In the genomic region with DNA sequence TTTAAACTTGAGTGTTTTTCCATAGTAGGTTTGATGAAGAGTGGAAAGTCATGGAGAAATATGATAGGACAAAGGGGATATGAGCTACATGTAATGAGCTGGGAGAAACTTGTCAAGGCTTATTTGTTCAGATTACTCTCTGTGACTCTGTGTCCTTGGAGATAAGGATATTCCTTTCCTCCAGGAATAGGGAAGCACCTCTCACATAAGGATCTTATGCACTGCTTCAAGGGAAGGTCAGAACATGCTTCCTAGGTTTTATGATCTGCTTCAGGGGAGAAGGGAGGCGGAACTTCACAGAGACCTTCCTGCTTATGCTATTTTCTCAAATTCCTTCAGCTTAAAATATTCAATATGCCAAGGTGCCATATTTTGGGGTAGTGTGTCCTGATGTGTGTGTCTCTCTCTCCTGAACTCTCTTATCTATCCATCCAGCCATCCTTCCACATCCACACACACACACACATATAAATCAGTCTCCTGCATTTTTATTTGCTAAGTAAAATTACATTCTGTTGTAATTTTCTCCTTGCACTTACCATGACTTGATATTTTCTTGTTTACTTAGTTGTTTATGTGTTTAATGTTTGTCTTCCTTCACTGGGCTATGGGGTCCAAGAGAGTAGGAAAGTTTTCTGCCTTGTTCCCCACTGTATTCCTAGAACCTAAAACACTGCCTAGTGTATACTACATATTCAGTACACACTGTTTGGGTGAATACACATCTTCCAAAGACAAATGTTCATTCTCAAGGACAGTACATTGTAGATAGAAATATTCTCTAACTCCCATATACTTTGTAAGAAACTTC, we compare ENCODE assay signal across 29 cellular contexts. TPM values are rescaled to one million over a fixed set of nuclear protein-coding genes. Genes with fewer than 3 reads are reported as not detected.
A peak's percentile ranks its signal among the peaks of the same experiment; 100 is the strongest.
DNase-seq lines count a peak whose midpoint lies in the region; ATAC-seq, FAIRE-seq and TF ChIP-seq lines count a peak whose summit lies in the region.
"Had no signal": no experiment of that assay in that cellular context is flagged by ENCODE, and none has a peak within 500 bp of the region (broad histone marks: within the 10 kb centered on the region; RNA-seq: fewer than 3 reads in every experiment).

No MANE protein-coding gene starts in this region.

- dilution Hi-C loops in endothelial cell of umbilical vein (cut with MboI; ENCODE audit: extremely low pct_ligation_motif_present, low sequenced_read_pairs): no loop called here

- peak overlapping the region in 5 of 7 donors; percentile 2 to 67 (median 17) for H3K27ac Mint-ChIP-seq in CD4-positive, alpha-beta memory T cell
- peak overlapping the region; percentile 98 for H3K27ac Mint-ChIP-seq in neural progenitor cell
- H3K27ac Mint-ChIP-seq in Caco-2 (ENCODE audit: unreplicated experiment): no peak overlapping the region
- H3K27ac Mint-ChIP-seq in stimulated activated naive CD8-positive, alpha-beta T cell treated with anti-CD3 and anti-CD28 coated beads, Interleukin-15, amount 100 ng/mL, for 72 hours: peak overlapping the region in 1 of 2 donors; percentile 20
- H3K27ac Mint-ChIP-seq: activated CD8-positive, alpha-beta T cell treated with anti-CD3 and anti-CD28 coated beads, Interleukin-2, amount 10 ng/mL, durations not matched to agents 7 days and 5 days; T-cell had no signal

- no peak for FAIRE-seq in endothelial cell of umbilical vein (lab: Jason Lieb, UNC)
- FAIRE-seq: D721Med, GM12891, TTC549 had no signal

- TF ChIP-seq POLR2A in Peyer's patch (IDR thresholded peaks at IDR 0.05) (peak in 1 of 2 donors; percentile 29), endothelial cell of umbilical vein (IDR thresholded peaks at IDR 0.05; ENCODE audit: low read depth, low read length) (no peak), tibial nerve (IDR thresholded peaks at IDR 0.05) (no peak)

- TF ChIP-seq CTCF in Peyer's patch (IDR thresholded peaks at IDR 0.05) (no peak), endothelial cell of umbilical vein (IDR thresholded peaks at IDR 0.05; ENCODE audit: extremely low read depth in 1 of 2, insufficient read depth in 1 of 2, low read depth in 1 of 2, low read length in 2 of 2) (no peak), neural progenitor cell (IDR thresholded peaks at IDR 0.05) (no peak), Caco-2 (IDR thresholded peaks at IDR 0.05; ENCODE audit: insufficient read depth in 1 of 2, low read depth in 1 of 2, low read length in 1 of 2, severe bottlenecking in 1 of 2, unreplicated experiment in 1 of 2) (no peak), tibial nerve (IDR thresholded peaks at IDR 0.05) (no peak)

- peaks cover 17% of the 10 kb centered on the region for H3K4me1 ChIP-seq in CD4-positive, alpha-beta memory T cell (ENCODE audit: insufficient read depth, low read length)
- H3K4me1 ChIP-seq in Peyer's patch (peaks cover 0 to 49% (median 0%) of the 10 kb centered on the region in 4 donors), endothelial cell of umbilical vein (ENCODE audit: control insufficient read depth, extremely low read depth, insufficient read depth, low read length) (peaks cover 22% of the 10 kb centered on the region), neural progenitor cell (peaks cover 48% of the 10 kb centered on the region), Caco-2 (peaks cover 12% of the 10 kb centered on the region), tibial nerve (peaks cover 0 to 46% (median 14%) of the 10 kb centered on the region in 4 donors)

- no peak overlapping the region for H3K27ac ChIP-seq in CD4-positive, alpha-beta memory T cell (ENCODE audit: low read depth, low read length)
- peak overlapping the region in 3 of 4 donors; percentile 34 to 82 (median 77) for H3K27ac ChIP-seq in Peyer's patch
- no peak overlapping the region for H3K27ac ChIP-seq in endothelial cell of umbilical vein (ENCODE audit: insufficient read depth, low read depth, low read length)
- H3K27ac ChIP-seq in neural progenitor cell: peak overlapping the region; percentile 97
- peak overlapping the region in 1 of 4 donors; percentile 18 for H3K27ac ChIP-seq in tibial nerve
- H3K27ac ChIP-seq: foreskin keratinocyte, SJCRH30, thoracic aorta had no signal

- POLR2A ChIA-PET in CD4-positive, alpha-beta memory T cell (lab: Charles Lee; ENCODE audit: partially characterized antibody): no interaction called here
- POLR2A ChIA-PET in endothelial cell of umbilical vein (lab: Charles Lee) (no interaction called here), Caco-2 (lab: Charles Lee) (no interaction called here)

- no peak for DNase-seq in CD4-positive, alpha-beta memory T cell
- no peak for DNase-seq in Peyer's patch
- DNase-seq in endothelial cell of umbilical vein (ENCODE audit: low read depth, low spot score): peak; percentile 84
- no peak for DNase-seq in neural progenitor cell (ENCODE audit: low spot score)
- DNase-seq in Caco-2: no peak
- no peak for DNase-seq in tibial nerve (ENCODE audit: low spot score in 2 of 2)
- DNase-seq in stimulated activated naive CD8-positive, alpha-beta T cell treated with anti-CD3 and anti-CD28 coated beads, Interleukin-15, amount 100 ng/mL, for 72 hours: no peak
- DNase-seq: activated CD8-positive, alpha-beta T cell treated with anti-CD3 and anti-CD28 coated beads, Interleukin-2, amount 10 ng/mL, durations not matched to agents 7 days and 5 days; activated gamma-delta T cell; C1 segment of cervical spinal cord; effector CD8-positive, alpha-beta T cell; foreskin keratinocyte; immature natural killer cell; left ventricle myocardium inferior; MG63; midbrain; NCI-H1436; NCI-H2107; NCI-H446 treated with DMSO at 0.1 percent for 48 hours; SJCRH30; stimulated activated CD4-positive, alpha-beta T cell treated with anti-CD3 and anti-CD28 coated beads, Interleukin-4, amount 100 ng/mL, for 1 hour; stimulated activated naive CD4-positive, alpha-beta T cell; T-cell had no signal

- no peaks in the 10 kb centered on the region for H3K27me3 ChIP-seq in CD4-positive, alpha-beta memory T cell (ENCODE audit: insufficient read depth, low read length)
- H3K27me3 ChIP-seq in Peyer's patch: no peaks in the 10 kb centered on the region
- no peaks in the 10 kb centered on the region for H3K27me3 ChIP-seq in endothelial cell of umbilical vein (ENCODE audit: control insufficient read depth in 2 of 2, insufficient read depth in 2 of 2, low read length in 2 of 2)
- H3K27me3 ChIP-seq in neural progenitor cell: no peaks in the 10 kb centered on the region
- no peaks in the 10 kb centered on the region for H3K27me3 ChIP-seq in Caco-2 (replicated peaks; ENCODE audit: control insufficient read depth, insufficient read depth, low read length)
- H3K27me3 ChIP-seq in tibial nerve: no peaks in the 10 kb centered on the region
- H3K27me3 ChIP-seq: foreskin keratinocyte, MG63, SJCRH30 had no signal

- H4K20me1 ChIP-seq in endothelial cell of umbilical vein (replicated peaks; ENCODE audit: control insufficient read depth, extremely low read depth, insufficient read depth, low read length): no peaks in the 10 kb centered on the region
- H4K20me1 ChIP-seq in neural progenitor cell (ENCODE audit: low read depth): no peaks in the 10 kb centered on the region

- no peaks in the 10 kb centered on the region for H3K27me3 Mint-ChIP-seq in CD4-positive, alpha-beta memory T cell
- peaks cover 2% of the 10 kb centered on the region for H3K27me3 Mint-ChIP-seq in neural progenitor cell (ENCODE audit: insufficient read depth, low read depth)
- no peaks in the 10 kb centered on the region for H3K27me3 Mint-ChIP-seq in Caco-2 (ENCODE audit: insufficient read depth, unreplicated experiment)
- H3K27me3 Mint-ChIP-seq in stimulated activated naive CD8-positive, alpha-beta T cell treated with anti-CD3 and anti-CD28 coated beads, Interleukin-15, amount 100 ng/mL, for 72 hours: no peaks in the 10 kb centered on the region
- H3K27me3 Mint-ChIP-seq: T-cell had no signal

- no peaks in the 10 kb centered on the region for H3K9me3 ChIP-seq in CD4-positive, alpha-beta memory T cell (ENCODE audit: control insufficient read depth in 1 of 2, low read length in 2 of 2)
- H3K9me3 ChIP-seq in Peyer's patch (no peaks in the 10 kb centered on the region), endothelial cell of umbilical vein (replicated peaks; ENCODE audit: control insufficient read depth, insufficient read depth, low read length) (no peaks in the 10 kb centered on the region), neural progenitor cell (ENCODE audit: low read depth) (no peaks in the 10 kb centered on the region), Caco-2 (no peaks in the 10 kb centered on the region), tibial nerve (no peaks in the 10 kb centered on the region)
- H3K9me3 ChIP-seq: left ventricle myocardium inferior, MG63, SJCRH30, thoracic aorta had no signal

- no peaks in the 10 kb centered on the region for H3K79me2 ChIP-seq in endothelial cell of umbilical vein (ENCODE audit: control insufficient read depth, insufficient read depth, low read length)
- H3K79me2 ChIP-seq in neural progenitor cell (ENCODE audit: low read depth): no peaks in the 10 kb centered on the region

- intact Hi-C loops in CD4-positive, alpha-beta memory T cell (cut with micrococcal nuclease): no loop called here
- intact Hi-C loops in endothelial cell of umbilical vein (cut with micrococcal nuclease) (no loop called here), Caco-2 (cut with micrococcal nuclease; ENCODE audit: unreplicated experiment) (loop anchor here (2.0 kb wide), 1 partner anchor 87 kb away; no protein-coding TSS in a partner anchor)

- H2AFZ ChIP-seq in endothelial cell of umbilical vein (ENCODE audit: low read depth, low read length): no peak overlapping the region
- H2AFZ ChIP-seq in neural progenitor cell (replicated peaks): peak overlapping the region; percentile 67

- H3K4me2 ChIP-seq in endothelial cell of umbilical vein (ENCODE audit: insufficient read depth, low read length): no peak overlapping the region
- H3K4me2 ChIP-seq in neural progenitor cell: peak overlapping the region; percentile 76

- H3K36me3 Mint-ChIP-seq in CD4-positive, alpha-beta memory T cell: no peaks in the 10 kb centered on the region
- peaks cover 2% of the 10 kb centered on the region for H3K36me3 Mint-ChIP-seq in neural progenitor cell
- H3K36me3 Mint-ChIP-seq in Caco-2 (ENCODE audit: insufficient read depth, unreplicated experiment): no peaks in the 10 kb centered on the region
- H3K36me3 Mint-ChIP-seq: immature natural killer cell, T-cell had no signal

- no peak overlapping the region for H3K4me3 Mint-ChIP-seq in CD4-positive, alpha-beta memory T cell
- H3K4me3 Mint-ChIP-seq in neural progenitor cell (peak overlapping the region; percentile 76), Caco-2 (ENCODE audit: unreplicated experiment) (no peak overlapping the region)
- H3K4me3 Mint-ChIP-seq in stimulated activated naive CD8-positive, alpha-beta T cell treated with anti-CD3 and anti-CD28 coated beads, Interleukin-15, amount 100 ng/mL, for 72 hours: no peak overlapping the region
- H3K4me3 Mint-ChIP-seq: activated CD8-positive, alpha-beta T cell treated with anti-CD3 and anti-CD28 coated beads, Interleukin-2, amount 10 ng/mL, durations not matched to agents 7 days and 5 days; immature natural killer cell; T-cell had no signal

- H3K4me3 ChIP-seq in CD4-positive, alpha-beta memory T cell (ENCODE audit: low read length in 2 of 2): no peak overlapping the region
- H3K4me3 ChIP-seq in Peyer's patch (no peak overlapping the region), endothelial cell of umbilical vein (replicated peaks in 1 of 3; ENCODE audit: insufficient read depth in 1 of 3, low read depth in 1 of 3, low read length in 3 of 3) (no peak overlapping the region), neural progenitor cell (no peak overlapping the region), Caco-2 (ENCODE audit: low read depth, low read length) (no peak overlapping the region), tibial nerve (no peak overlapping the region)
- H3K4me3 ChIP-seq: left ventricle myocardium inferior, MG63, SJCRH30, thoracic aorta had no signal

- peaks cover 9 to 19% (median 11%) of the 10 kb centered on the region in 4 donors for H3K4me1 Mint-ChIP-seq in CD4-positive, alpha-beta memory T cell
- H3K4me1 Mint-ChIP-seq in neural progenitor cell: peaks cover 52% of the 10 kb centered on the region
- H3K4me1 Mint-ChIP-seq in Caco-2 (ENCODE audit: low read depth, unreplicated experiment): peaks cover 20% of the 10 kb centered on the region
- H3K4me1 Mint-ChIP-seq in stimulated activated naive CD8-positive, alpha-beta T cell treated with anti-CD3 and anti-CD28 coated beads, Interleukin-15, amount 100 ng/mL, for 72 hours: peaks cover 25% of the 10 kb centered on the region

- TF ChIP-seq EP300 in tibial nerve (IDR thresholded peaks at IDR 0.05): no peak

- peaks cover 41% of the 10 kb centered on the region for H3F3A ChIP-seq in neural progenitor cell (ENCODE audit: low read depth)

- H3K9me1 ChIP-seq in endothelial cell of umbilical vein (replicated peaks; ENCODE audit: control insufficient read depth, extremely low read depth, insufficient read depth, low read length): no peaks in the 10 kb centered on the region

- H3K9me3 Mint-ChIP-seq in CD4-positive, alpha-beta memory T cell: no peaks in the 10 kb centered on the region
- peaks cover 8% of the 10 kb centered on the region for H3K9me3 Mint-ChIP-seq in neural progenitor cell
- no peaks in the 10 kb centered on the region for H3K9me3 Mint-ChIP-seq in Caco-2 (ENCODE audit: unreplicated experiment)
- H3K9me3 Mint-ChIP-seq in stimulated activated naive CD8-positive, alpha-beta T cell treated with anti-CD3 and anti-CD28 coated beads, Interleukin-15, amount 100 ng/mL, for 72 hours: no peaks in the 10 kb centered on the region
- H3K9me3 Mint-ChIP-seq: immature natural killer cell, T-cell had no signal

- BruUV-seq in endothelial cell of umbilical vein (replicated peaks; lab: Mats Ljungman, UMichigan) (no TSS peak), Caco-2 (replicated peaks; lab: Mats Ljungman, UMichigan) (no TSS peak)

- CTCF ChIA-PET in CD4-positive, alpha-beta memory T cell (lab: Charles Lee; ENCODE audit: partially characterized antibody): interaction anchor here (1.0 to 3.3 kb wide), 2 partner anchors 14 to 27 kb away, joined by 3 to 14 read pairs; a partner anchor contains a TSS
- CTCF ChIA-PET in endothelial cell of umbilical vein (lab: Charles Lee): interaction anchor here (0.8 to 1.2 kb wide), 2 partner anchors 14 to 404 kb away, joined by 3 to 4 read pairs; no protein-coding TSS in a partner anchor
- CTCF ChIA-PET in Caco-2 (lab: Charles Lee): no interaction called here

- H3K36me3 ChIP-seq in CD4-positive, alpha-beta memory T cell (ENCODE audit: insufficient read depth, low read length): no peaks in the 10 kb centered on the region
- no peaks in the 10 kb centered on the region for H3K36me3 ChIP-seq in Peyer's patch
- H3K36me3 ChIP-seq in endothelial cell of umbilical vein (ENCODE audit: control insufficient read depth in 2 of 2, extremely low read depth in 1 of 2, insufficient read depth in 2 of 2, low read length in 2 of 2): no peaks in the 10 kb centered on the region
- no peaks in the 10 kb centered on the region for H3K36me3 ChIP-seq in neural progenitor cell
- no peaks in the 10 kb centered on the region for H3K36me3 ChIP-seq in Caco-2 (ENCODE audit: control insufficient read depth, insufficient read depth, low read length)
- no peaks in the 10 kb centered on the region for H3K36me3 ChIP-seq in tibial nerve
- H3K36me3 ChIP-seq: left ventricle myocardium inferior, MG63, SJCRH30, thoracic aorta had no signal

- 93 to 97% methylated on average over 1 of the region's 1 CpG for WGBS in tibial nerve, 2 donors

- no peak for ATAC-seq in GM21717 (IDR thresholded peaks at IDR 0.05; ENCODE audit: unreplicated experiment)
- ATAC-seq in stimulated activated naive CD8-positive, alpha-beta T cell treated with anti-CD3 and anti-CD28 coated beads, Interleukin-15, amount 100 ng/mL, for 72 hours: no peak
- ATAC-seq: activated CD8-positive, alpha-beta T cell treated with anti-CD3 and anti-CD28 coated beads, Interleukin-2, amount 10 ng/mL, durations not matched to agents 7 days and 5 days; foreskin keratinocyte; Panc1; T-cell had no signal

- H3K9ac ChIP-seq in endothelial cell of umbilical vein (replicated peaks; ENCODE audit: extremely low read depth, insufficient read depth, low read length) (no peak overlapping the region), neural progenitor cell (no peak overlapping the region)

RNA-seq across cellular contexts. Expression of a gene that starts 26.4 kb away (rescaled TPM):
- total RNA-seq in CD4-positive, alpha-beta memory T cell: 10 to 100 TPM; 11.6 to 12.9 TPM
- 100 to 1,000 TPM in 1 of 2 donors, 10 to 100 TPM in 1; 58.1 to 101 TPM for polyA plus RNA-seq in CD4-positive, alpha-beta memory T cell
- total RNA-seq in Peyer's patch (100 to 1,000 TPM in 2 of 4 donors, 10 to 100 TPM in 2; 35.5 to 112 (median 85.6) TPM), endothelial cell of umbilical vein (30.7 and 34.1 TPM in 2 replicates), neural progenitor cell (ENCODE audit: low replicate concordance) (36.4 and 43.5 TPM in 2 replicates), Caco-2 (2022) (40.6 and 42.5 TPM in 2 replicates), tibial nerve (10 to 100 TPM; 27.4 to 44.1 (median 34.2) TPM)
- 28.0 and 43.2 TPM in 2 replicates for polyA plus RNA-seq in endothelial cell of umbilical vein
- polyA plus RNA-seq in endothelial cell of umbilical vein (2011; cell fraction: cytosol; rRNA removed): 47.0 and 47.2 TPM in 2 replicates
- 36.1 and 43.2 TPM in 2 replicates for polyA plus RNA-seq in endothelial cell of umbilical vein (2011; cell fraction: nucleus; rRNA removed)
- 78.0 and 102 TPM in 2 replicates for polyA plus RNA-seq in endothelial cell of umbilical vein (2012)
- 43.3 and 45.7 TPM in 2 replicates for polyA minus RNA-seq in endothelial cell of umbilical vein
- 16.2 TPM for polyA minus RNA-seq in endothelial cell of umbilical vein (2011; cell fraction: cytosol; rRNA and poly(A)+ RNA removed)
- 58.6 and 65.7 TPM in 2 replicates for polyA minus RNA-seq in endothelial cell of umbilical vein (2011; cell fraction: nucleus; rRNA and poly(A)+ RNA removed)

Comparison
In these comparisons a context has a peak if more than half of its experiments do, and no peak if none do; other contexts are left out.
1. H3K27ac ChIP-seq: peak in Peyer's patch (3 of 4) and neural progenitor cell (single experiment); none in CD4-positive, alpha-beta memory T cell (single experiment) and endothelial cell of umbilical vein (single experiment).